ENCODE assay signal across 8 cellular contexts in the genomic region with DNA sequence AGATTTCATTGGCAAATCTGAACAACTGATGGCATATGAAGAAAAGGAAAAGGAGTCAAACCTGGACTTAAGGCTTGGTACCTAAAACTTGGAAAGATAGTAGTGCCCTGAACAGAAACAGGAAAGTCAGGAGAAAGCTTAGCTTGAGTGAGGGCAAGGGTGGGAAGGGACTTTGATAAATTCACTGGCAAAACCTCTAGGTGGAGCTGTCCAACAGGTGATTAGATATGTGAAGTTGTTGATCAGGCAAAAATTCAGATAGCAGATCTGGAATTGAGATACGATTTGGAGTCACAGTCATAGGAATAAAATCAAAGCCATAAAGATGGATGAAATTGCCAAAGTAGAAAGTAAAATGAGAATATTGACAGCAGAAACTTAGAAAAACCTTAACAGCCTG. TPM values are rescaled to one million over a fixed set of nuclear protein-coding genes. Genes with fewer than 3 reads are reported as not detected.
DNase-seq lines count a peak whose midpoint lies in the region; ATAC-seq, FAIRE-seq and TF ChIP-seq lines count a peak whose summit lies in the region.

No MANE protein-coding gene starts in this region.

- H3K9me3 ChIP-seq in gastrocnemius medialis, result no peaks in the 10 kb centered on the region

- TF ChIP-seq CTCF in gastrocnemius medialis (IDR thresholded peaks at IDR 0.05 in 4 of 5, conservative IDR thresholded peaks at IDR 0.05 in 1 of 5), result peak; percentile 52 to 76 (median 71)

- H3K4me3 ChIP-seq in gastrocnemius medialis, result no peak overlapping the region

- ATAC-seq in gastrocnemius medialis (peak; percentile 76 to 85), GM19324 (IDR thresholded peaks at IDR 0.05; ENCODE audit: low FRiP score, unreplicated experiment) (no peak)

- DNase-seq in stimulated activated CD4-positive, alpha-beta T cell treated with anti-CD3 and anti-CD28 coated beads, Interleukin-2, amount 100 ng/mL, for 4 hours (ENCODE audit: low read depth), result peak; percentile 45
- no peak for DNase-seq in stimulated activated CD4-positive, alpha-beta T cell treated with anti-CD3 and anti-CD28 coated beads, Interleukin-12 subunit alpha, Interleukin-12 subunit beta, amount 100 ng/mL, for 4 hours
- DNase-seq in H54 (ENCODE audit: insufficient read length, low spot score), result no peak
- peak; percentile 29 for DNase-seq in NCI-H2081 treated with DMSO at 0.1 percent for 48 hours (lab: John Stamatoyannopoulos, UW)
- DNase-seq in activated CD4-positive, alpha-beta T cell treated with anti-CD3 and anti-CD28 coated beads, Interleukin-2, amount 50 U/mL, for 4 hours, result peak; percentile 4 to 17
- DNase-seq in glomerular visceral epithelial cell (ENCODE audit: extremely low spot score), result peak; percentile 52
- DNase-seq in gastrocnemius medialis, result no peak

- H3K27me3 ChIP-seq in gastrocnemius medialis, result no peaks in the 10 kb centered on the region

- no peaks in the 10 kb centered on the region for H3K4me1 ChIP-seq in gastrocnemius medialis

- intact Hi-C loops in gastrocnemius medialis (cut with DNase I; ENCODE audit: low total_unique reads), result loop anchor here (1.0 kb wide), 1 partner anchor 99 kb away; no protein-coding TSS in a partner anchor

- H3K27ac ChIP-seq in gastrocnemius medialis, result no peak overlapping the region

- in situ Hi-C loops in gastrocnemius medialis (cut with MboI; ENCODE audit: low sequenced_read_pairs in 4 of 4), result loop anchor here (5.0 to 25.0 kb wide), 3 partner anchors 96 to 98 kb away; no protein-coding TSS in a partner anchor

- H3K36me3 ChIP-seq in gastrocnemius medialis, result no peaks in the 10 kb centered on the region

- TF ChIP-seq POLR2A in H54 (IDR thresholded peaks at IDR 0.05; ENCODE audit: low read depth, low read length), result no peak
- no peak for TF ChIP-seq POLR2A in gastrocnemius medialis (IDR thresholded peaks at IDR 0.05)

- peak; percentile 69 for FAIRE-seq in H54 (lab: Jason Lieb, UNC)

RNA-seq across cellular contexts. Expression of a gene that starts 16.1 kb away (rescaled TPM):
- total RNA-seq in gastrocnemius medialis, result 10 to 100 TPM; 10.7 to 21.7 (median 11.5) TPM

RNA-seq across cellular contexts. Expression of a gene that starts 44.3 kb away (rescaled TPM):
- total RNA-seq in gastrocnemius medialis, result not detected

Comparison
In these comparisons a context has a peak if more than half of its experiments do, and no peak if none do; other contexts are left out.
1. DNase-seq: peak in stimulated activated CD4-positive, alpha-beta T cell treated with anti-CD3 and anti-CD28 coated beads, Interleukin-2, amount 100 ng/mL, for 4 hours (single experiment), NCI-H2081 treated with DMSO at 0.1 percent for 48 hours (single experiment), activated CD4-positive, alpha-beta T cell treated with anti-CD3 and anti-CD28 coated beads, Interleukin-2, amount 50 U/mL, for 4 hours (2 of 2) and glomerular visceral epithelial cell (single experiment); none in stimulated activated CD4-positive, alpha-beta T cell treated with anti-CD3 and anti-CD28 coated beads, Interleukin-12 subunit alpha, Interleukin-12 subunit beta, amount 100 ng/mL, for 4 hours (single experiment), H54 (single experiment) and gastrocnemius medialis (0 of 2).